ENCODE assay signal across 1 cellular context in genomic region chr3:27360113-27361078, GRCh38.
TF ChIP-seq lines count a peak whose summit lies in the region.

No MANE protein-coding gene starts in this region.

TF ChIP-seq in HepG2, 621 proteins besides CTCF, POLR2A, EP300 and RAD21 (continued from another document and continues in another):
- TF ChIP-seq, protein P1, sequence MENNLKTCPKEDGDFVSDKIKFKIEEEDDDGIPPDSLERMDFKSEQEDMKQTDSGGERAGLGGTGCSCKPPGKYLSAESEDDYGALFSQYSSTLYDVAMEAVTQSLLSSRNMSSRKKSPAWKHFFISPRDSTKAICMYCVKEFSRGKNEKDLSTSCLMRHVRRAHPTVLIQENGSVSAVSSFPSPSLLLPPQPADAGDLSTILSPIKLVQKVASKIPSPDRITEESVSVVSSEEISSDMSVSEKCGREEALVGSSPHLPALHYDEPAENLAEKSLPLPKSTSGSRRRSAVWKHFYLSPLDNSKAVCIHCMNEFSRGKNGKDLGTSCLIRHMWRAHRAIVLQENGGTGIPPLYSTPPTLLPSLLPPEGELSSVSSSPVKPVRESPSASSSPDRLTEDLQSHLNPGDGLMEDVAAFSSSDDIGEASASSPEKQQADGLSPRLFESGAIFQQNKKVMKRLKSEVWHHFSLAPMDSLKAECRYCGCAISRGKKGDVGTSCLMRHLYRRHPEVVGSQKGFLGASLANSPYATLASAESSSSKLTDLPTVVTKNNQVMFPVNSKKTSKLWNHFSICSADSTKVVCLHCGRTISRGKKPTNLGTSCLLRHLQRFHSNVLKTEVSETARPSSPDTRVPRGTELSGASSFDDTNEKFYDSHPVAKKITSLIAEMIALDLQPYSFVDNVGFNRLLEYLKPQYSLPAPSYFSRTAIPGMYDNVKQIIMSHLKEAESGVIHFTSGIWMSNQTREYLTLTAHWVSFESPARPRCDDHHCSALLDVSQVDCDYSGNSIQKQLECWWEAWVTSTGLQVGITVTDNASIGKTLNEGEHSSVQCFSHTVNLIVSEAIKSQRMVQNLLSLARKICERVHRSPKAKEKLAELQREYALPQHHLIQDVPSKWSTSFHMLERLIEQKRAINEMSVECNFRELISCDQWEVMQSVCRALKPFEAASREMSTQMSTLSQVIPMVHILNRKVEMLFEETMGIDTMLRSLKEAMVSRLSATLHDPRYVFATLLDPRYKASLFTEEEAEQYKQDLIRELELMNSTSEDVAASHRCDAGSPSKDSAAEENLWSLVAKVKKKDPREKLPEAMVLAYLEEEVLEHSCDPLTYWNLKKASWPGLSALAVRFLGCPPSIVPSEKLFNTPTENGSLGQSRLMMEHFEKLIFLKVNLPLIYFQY (CRISPR knock-in tag; IDR thresholded peaks at IDR 0.05; ENCODE audit: borderline replicate concordance): 0 out of 2 replicates have a peak, but pooled peaks have one; percentile 62
- no peak; the same call in 1 of the 2 replicates for TF ChIP-seq ESRRA (CRISPR knock-in tag; IDR thresholded peaks at IDR 0.05; ENCODE audit: low read depth)
- no peak for TF ChIP-seq ZNF615 (CRISPR knock-in tag; IDR thresholded peaks at IDR 0.05; ENCODE audit: borderline replicate concordance)
- no peak for TF ChIP-seq BATF2 (CRISPR knock-in tag; IDR thresholded peaks at IDR 0.05)
- TF ChIP-seq, protein P2, sequence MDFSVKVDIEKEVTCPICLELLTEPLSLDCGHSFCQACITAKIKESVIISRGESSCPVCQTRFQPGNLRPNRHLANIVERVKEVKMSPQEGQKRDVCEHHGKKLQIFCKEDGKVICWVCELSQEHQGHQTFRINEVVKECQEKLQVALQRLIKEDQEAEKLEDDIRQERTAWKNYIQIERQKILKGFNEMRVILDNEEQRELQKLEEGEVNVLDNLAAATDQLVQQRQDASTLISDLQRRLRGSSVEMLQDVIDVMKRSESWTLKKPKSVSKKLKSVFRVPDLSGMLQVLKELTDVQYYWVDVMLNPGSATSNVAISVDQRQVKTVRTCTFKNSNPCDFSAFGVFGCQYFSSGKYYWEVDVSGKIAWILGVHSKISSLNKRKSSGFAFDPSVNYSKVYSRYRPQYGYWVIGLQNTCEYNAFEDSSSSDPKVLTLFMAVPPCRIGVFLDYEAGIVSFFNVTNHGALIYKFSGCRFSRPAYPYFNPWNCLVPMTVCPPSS (IDR thresholded peaks at IDR 0.05): no peak
- no peak for TF ChIP-seq ZNF12 (CRISPR knock-in tag; IDR thresholded peaks at IDR 0.05)
- no peak for TF ChIP-seq ZBTB44 (CRISPR knock-in tag; IDR thresholded peaks at IDR 0.05)
- TF ChIP-seq, protein P3, sequence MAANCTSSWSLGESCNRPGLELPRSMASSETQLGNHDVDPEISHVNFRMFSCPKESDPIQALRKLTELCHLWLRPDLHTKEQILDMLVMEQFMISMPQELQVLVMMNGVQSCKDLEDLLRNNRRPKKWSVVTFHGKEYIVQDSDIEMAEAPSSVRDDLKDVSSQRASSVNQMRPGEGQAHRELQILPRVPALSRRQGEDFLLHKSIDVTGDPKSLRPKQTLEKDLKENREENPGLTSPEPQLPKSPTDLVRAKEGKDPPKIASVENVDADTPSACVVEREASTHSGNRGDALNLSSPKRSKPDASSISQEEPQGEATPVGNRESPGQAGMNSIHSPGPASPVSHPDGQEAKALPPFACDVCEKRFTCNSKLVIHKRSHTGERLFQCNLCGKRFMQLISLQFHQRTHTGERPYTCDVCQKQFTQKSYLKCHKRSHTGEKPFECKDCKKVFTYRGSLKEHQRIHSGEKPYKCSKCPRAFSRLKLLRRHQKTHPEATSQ (CRISPR knock-in tag; IDR thresholded peaks at IDR 0.05; ENCODE audit: borderline replicate concordance): peak; percentile 91; the same call in 1 of the 2 replicates
- no peak for TF ChIP-seq ZNF33A (CRISPR knock-in tag; IDR thresholded peaks at IDR 0.05; ENCODE audit: borderline replicate concordance)
- TF ChIP-seq KDM2A (CRISPR knock-in tag; IDR thresholded peaks at IDR 0.05; ENCODE audit: borderline replicate concordance, low read depth): peak; percentile 38; the same call in 1 of the 2 replicates
- peak; percentile 98 for TF ChIP-seq MED1 (CRISPR knock-in tag; IDR thresholded peaks at IDR 0.05)
- no peak for TF ChIP-seq IKZF4 (CRISPR knock-in tag; IDR thresholded peaks at IDR 0.05; ENCODE audit: borderline replicate concordance, low read depth, not compliant biosample characterization)
- TF ChIP-seq CERS6 (CRISPR knock-in tag; IDR thresholded peaks at IDR 0.05): no peak
- no peak for TF ChIP-seq FUBP1 (CRISPR knock-in tag; IDR thresholded peaks at IDR 0.05; ENCODE audit: borderline replicate concordance)
- TF ChIP-seq CBFB (CRISPR knock-in tag; IDR thresholded peaks at IDR 0.05): peak; percentile 88
- TF ChIP-seq NFE2L1 (CRISPR knock-in tag; IDR thresholded peaks at IDR 0.05; ENCODE audit: borderline replicate concordance): no peak
- TF ChIP-seq SMARCC2 (IDR thresholded peaks at IDR 0.05): no peak
- no peak for TF ChIP-seq ZSCAN30 (CRISPR knock-in tag; IDR thresholded peaks at IDR 0.05)
- no peak for TF ChIP-seq ZNF180 (CRISPR knock-in tag; IDR thresholded peaks at IDR 0.05; ENCODE audit: borderline replicate concordance, low read depth)
- TF ChIP-seq ZNF484 (CRISPR knock-in tag; IDR thresholded peaks at IDR 0.05; ENCODE audit: borderline replicate concordance, low read depth): no peak
- TF ChIP-seq TOPORS (CRISPR knock-in tag; IDR thresholded peaks at IDR 0.05): no peak
- peak; percentile 79 for TF ChIP-seq BORCS8-MEF2B (CRISPR knock-in tag; IDR thresholded peaks at IDR 0.05)
- TF ChIP-seq NKX3-1 (CRISPR knock-in tag; IDR thresholded peaks at IDR 0.05): peak; percentile 97
- TF ChIP-seq RFX5 (IDR thresholded peaks at IDR 0.05; ENCODE audit: low read depth, low read length): no peak
- peak; percentile 88; the same call in 1 of the 2 replicates for TF ChIP-seq ZNF431 (CRISPR knock-in tag; IDR thresholded peaks at IDR 0.05; ENCODE audit: borderline replicate concordance, low read depth)
- peak; percentile 99 for TF ChIP-seq HDAC2 (CRISPR knock-in tag; IDR thresholded peaks at IDR 0.05)
- peak; percentile 87; the same call in 1 of the 2 replicates for TF ChIP-seq TFAP4 (IDR thresholded peaks at IDR 0.05; ENCODE audit: borderline replicate concordance, low read depth)
- TF ChIP-seq, protein P4, sequence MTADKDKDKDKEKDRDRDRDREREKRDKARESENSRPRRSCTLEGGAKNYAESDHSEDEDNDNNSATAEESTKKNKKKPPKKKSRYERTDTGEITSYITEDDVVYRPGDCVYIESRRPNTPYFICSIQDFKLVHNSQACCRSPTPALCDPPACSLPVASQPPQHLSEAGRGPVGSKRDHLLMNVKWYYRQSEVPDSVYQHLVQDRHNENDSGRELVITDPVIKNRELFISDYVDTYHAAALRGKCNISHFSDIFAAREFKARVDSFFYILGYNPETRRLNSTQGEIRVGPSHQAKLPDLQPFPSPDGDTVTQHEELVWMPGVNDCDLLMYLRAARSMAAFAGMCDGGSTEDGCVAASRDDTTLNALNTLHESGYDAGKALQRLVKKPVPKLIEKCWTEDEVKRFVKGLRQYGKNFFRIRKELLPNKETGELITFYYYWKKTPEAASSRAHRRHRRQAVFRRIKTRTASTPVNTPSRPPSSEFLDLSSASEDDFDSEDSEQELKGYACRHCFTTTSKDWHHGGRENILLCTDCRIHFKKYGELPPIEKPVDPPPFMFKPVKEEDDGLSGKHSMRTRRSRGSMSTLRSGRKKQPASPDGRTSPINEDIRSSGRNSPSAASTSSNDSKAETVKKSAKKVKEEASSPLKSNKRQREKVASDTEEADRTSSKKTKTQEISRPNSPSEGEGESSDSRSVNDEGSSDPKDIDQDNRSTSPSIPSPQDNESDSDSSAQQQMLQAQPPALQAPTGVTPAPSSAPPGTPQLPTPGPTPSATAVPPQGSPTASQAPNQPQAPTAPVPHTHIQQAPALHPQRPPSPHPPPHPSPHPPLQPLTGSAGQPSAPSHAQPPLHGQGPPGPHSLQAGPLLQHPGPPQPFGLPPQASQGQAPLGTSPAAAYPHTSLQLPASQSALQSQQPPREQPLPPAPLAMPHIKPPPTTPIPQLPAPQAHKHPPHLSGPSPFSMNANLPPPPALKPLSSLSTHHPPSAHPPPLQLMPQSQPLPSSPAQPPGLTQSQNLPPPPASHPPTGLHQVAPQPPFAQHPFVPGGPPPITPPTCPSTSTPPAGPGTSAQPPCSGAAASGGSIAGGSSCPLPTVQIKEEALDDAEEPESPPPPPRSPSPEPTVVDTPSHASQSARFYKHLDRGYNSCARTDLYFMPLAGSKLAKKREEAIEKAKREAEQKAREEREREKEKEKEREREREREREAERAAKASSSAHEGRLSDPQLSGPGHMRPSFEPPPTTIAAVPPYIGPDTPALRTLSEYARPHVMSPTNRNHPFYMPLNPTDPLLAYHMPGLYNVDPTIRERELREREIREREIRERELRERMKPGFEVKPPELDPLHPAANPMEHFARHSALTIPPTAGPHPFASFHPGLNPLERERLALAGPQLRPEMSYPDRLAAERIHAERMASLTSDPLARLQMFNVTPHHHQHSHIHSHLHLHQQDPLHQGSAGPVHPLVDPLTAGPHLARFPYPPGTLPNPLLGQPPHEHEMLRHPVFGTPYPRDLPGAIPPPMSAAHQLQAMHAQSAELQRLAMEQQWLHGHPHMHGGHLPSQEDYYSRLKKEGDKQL (CRISPR knock-in tag; IDR thresholded peaks at IDR 0.05; ENCODE audit: low read depth): peak; percentile 98
- TF ChIP-seq SPEN (CRISPR knock-in tag; IDR thresholded peaks at IDR 0.05; ENCODE audit: low read depth): peak; percentile 64; the same call in 1 of the 2 replicates
- TF ChIP-seq, protein P5, sequence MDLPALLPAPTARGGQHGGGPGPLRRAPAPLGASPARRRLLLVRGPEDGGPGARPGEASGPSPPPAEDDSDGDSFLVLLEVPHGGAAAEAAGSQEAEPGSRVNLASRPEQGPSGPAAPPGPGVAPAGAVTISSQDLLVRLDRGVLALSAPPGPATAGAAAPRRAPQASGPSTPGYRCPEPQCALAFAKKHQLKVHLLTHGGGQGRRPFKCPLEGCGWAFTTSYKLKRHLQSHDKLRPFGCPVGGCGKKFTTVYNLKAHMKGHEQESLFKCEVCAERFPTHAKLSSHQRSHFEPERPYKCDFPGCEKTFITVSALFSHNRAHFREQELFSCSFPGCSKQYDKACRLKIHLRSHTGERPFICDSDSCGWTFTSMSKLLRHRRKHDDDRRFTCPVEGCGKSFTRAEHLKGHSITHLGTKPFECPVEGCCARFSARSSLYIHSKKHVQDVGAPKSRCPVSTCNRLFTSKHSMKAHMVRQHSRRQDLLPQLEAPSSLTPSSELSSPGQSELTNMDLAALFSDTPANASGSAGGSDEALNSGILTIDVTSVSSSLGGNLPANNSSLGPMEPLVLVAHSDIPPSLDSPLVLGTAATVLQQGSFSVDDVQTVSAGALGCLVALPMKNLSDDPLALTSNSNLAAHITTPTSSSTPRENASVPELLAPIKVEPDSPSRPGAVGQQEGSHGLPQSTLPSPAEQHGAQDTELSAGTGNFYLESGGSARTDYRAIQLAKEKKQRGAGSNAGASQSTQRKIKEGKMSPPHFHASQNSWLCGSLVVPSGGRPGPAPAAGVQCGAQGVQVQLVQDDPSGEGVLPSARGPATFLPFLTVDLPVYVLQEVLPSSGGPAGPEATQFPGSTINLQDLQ (CRISPR knock-in tag; IDR thresholded peaks at IDR 0.05): no peak
- TF ChIP-seq ZNF607 (CRISPR knock-in tag; IDR thresholded peaks at IDR 0.05; ENCODE audit: borderline replicate concordance): peak; percentile 86; the same call in 1 of the 2 replicates
- TF ChIP-seq ATAD3A (CRISPR knock-in tag; IDR thresholded peaks at IDR 0.05): no peak
